In the genomic region with DNA sequence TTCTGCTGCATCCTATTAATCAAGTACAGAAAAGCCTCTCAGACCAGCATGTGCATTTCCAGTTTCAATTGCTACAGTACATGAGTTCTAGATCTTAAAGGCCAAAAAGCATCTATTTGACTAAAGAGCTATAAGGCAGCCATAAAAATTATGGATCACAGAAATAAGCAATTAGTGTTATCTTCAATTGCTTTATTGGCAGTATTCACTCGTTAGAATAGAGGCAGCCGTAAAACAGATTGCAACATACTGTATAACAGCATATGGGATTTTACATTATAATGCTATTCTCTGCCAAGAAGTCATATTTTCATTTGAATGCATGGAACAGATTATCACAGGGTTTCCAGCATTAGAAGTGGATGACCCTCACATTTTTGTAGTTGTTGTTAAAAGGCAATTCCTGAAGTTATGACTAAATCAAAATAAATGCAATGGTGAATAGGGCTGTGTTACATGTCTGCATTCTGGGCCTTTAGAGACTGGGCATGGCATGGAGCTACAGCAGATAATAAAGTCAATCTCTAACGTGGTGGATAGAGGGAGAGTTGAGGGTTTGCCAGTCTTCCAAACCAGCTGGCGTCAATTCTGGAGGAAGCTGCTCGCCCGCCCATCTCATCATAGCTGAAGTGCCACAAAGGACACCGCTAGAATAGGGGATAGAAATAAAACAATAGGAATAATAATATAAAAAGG, we compare ENCODE assay signal across 21 cellular contexts.
DNase-seq lines count a peak whose midpoint lies in the region; ATAC-seq, FAIRE-seq and TF ChIP-seq lines count a peak whose summit lies in the region.
"Had no signal": no experiment of that assay in that cellular context is flagged by ENCODE, and none has a peak within 500 bp of the region (broad histone marks: within the 10 kb centered on the region; RNA-seq: fewer than 3 reads in every experiment).

No MANE protein-coding gene starts in this region.

- H3K4me2 ChIP-seq in HepG2 (ENCODE audit: low read depth, low read length) = no peak overlapping the region
- H3K4me2 ChIP-seq: GM23338 had no signal

- no TSS peak for BruUV-seq in HepG2 (replicated peaks; lab: Mats Ljungman, UMichigan)

- in situ Hi-C loops in HepG2 (cut with HindIII; ENCODE audit: extremely low pct_ligation_motif_present, low pct_unique_long_range_greater_than_20kb) = no loop called here
- in situ Hi-C loops in transverse colon (cut with MboI; ENCODE audit: low pct_ligation_motif_present in 1 of 4, low pct_unique_long_range_greater_than_20kb in 1 of 4, low sequenced_read_pairs in 3 of 4) = no loop called here

- 69% methylated on average over 7 of the region's 7 CpGs for WGBS in HepG2 (ENCODE audit: low lambda C conversion rate)
- WGBS in right lobe of liver (ENCODE audit: insufficient coverage, low coverage, low lambda C conversion rate, missing lambda C conversion rate) = 89% methylated on average over 7 of the region's 7 CpGs
- WGBS in transverse colon (ENCODE audit: low coverage in 1 of 2), 2 donors = 34 to 52% methylated on average over 6 to 7 of the region's 7 CpGs

- TF ChIP-seq RAD21 in HepG2 (CRISPR knock-in tag; IDR thresholded peaks at IDR 0.05) = no peak

- no peak for TF ChIP-seq POLR2A in HepG2 (IDR thresholded peaks at IDR 0.05; ENCODE audit: insufficient read depth in 1 of 2, low read depth in 2 of 2, low read length in 2 of 2)
- no peak for TF ChIP-seq POLR2A in right lobe of liver (IDR thresholded peaks at IDR 0.05)
- TF ChIP-seq POLR2A in transverse colon (IDR thresholded peaks at IDR 0.05) = no peak

- H2AFZ ChIP-seq in HepG2 (ENCODE audit: low read length) = no peak overlapping the region
- H2AFZ ChIP-seq: GM23338 had no signal

- ATAC-seq in HepG2 = no peak
- ATAC-seq in right lobe of liver = no peak
- ATAC-seq in left colon = peak; percentile 95
- ATAC-seq in HG03108 (IDR thresholded peaks at IDR 0.05; ENCODE audit: unreplicated experiment) = no peak
- ATAC-seq: GM23338 had no signal

- H3K27me3 ChIP-seq in HepG2 (ENCODE audit: control insufficient read depth in 1 of 2, insufficient read depth in 2 of 2, low read length in 2 of 2) (no peaks in the 10 kb centered on the region), right lobe of liver (no peaks in the 10 kb centered on the region), transverse colon (no peaks in the 10 kb centered on the region)

- no peak for FAIRE-seq in HepG2 (lab: Jason Lieb, UNC)

- TF ChIP-seq EP300 in HepG2 (IDR thresholded peaks at IDR 0.05; ENCODE audit: low read depth in 2 of 2, low read length in 2 of 2) (no peak), HepG2 (CRISPR knock-in tag; IDR thresholded peaks at IDR 0.05; ENCODE audit: borderline replicate concordance) (no peak), transverse colon (IDR thresholded peaks at IDR 0.05; ENCODE audit: low read depth) (no peak)

- CTCF ChIA-PET in HepG2 (lab: Yijun Ruan, JAX; ENCODE audit: low intra/inter-chr PET ratio, low total read pairs) = no interaction called here

- intact Hi-C loops in HepG2 (cut with micrococcal nuclease; ENCODE audit: unreplicated experiment) = loop anchor here (5.0 kb wide), 1 partner anchor 156 kb away; the partner anchor contains the start of gene VRK2
- intact Hi-C loops in right lobe of liver (cut with DNase I) = no loop called here
- intact Hi-C loops in left colon (cut with DNase I, micrococcal nuclease) = no loop called here
- intact Hi-C loops in transverse colon (cut with DNase I; ENCODE audit: low total_unique reads) = no loop called here

- TF ChIP-seq CTCF in HepG2 (CRISPR knock-in tag; IDR thresholded peaks at IDR 0.05) (no peak), right lobe of liver (IDR thresholded peaks at IDR 0.05) (no peak), transverse colon (IDR thresholded peaks at IDR 0.05) (no peak)

- H3K4me3 ChIP-seq in HepG2 (replicated peaks in 1 of 3; ENCODE audit: insufficient read depth in 1 of 3, low read depth in 2 of 3, low read length in 3 of 3) = no peak overlapping the region
- no peak overlapping the region for H3K4me3 ChIP-seq in right lobe of liver
- no peak overlapping the region for H3K4me3 ChIP-seq in transverse colon
- H3K4me3 ChIP-seq: GM23338 had no signal

- H3K9ac ChIP-seq in HepG2 (ENCODE audit: insufficient read depth, low read depth, low read length) = no peak overlapping the region

- no peaks in the 10 kb centered on the region for H4K20me1 ChIP-seq in HepG2 (ENCODE audit: insufficient read depth, low read length)

- H3K36me3 ChIP-seq in HepG2 (replicated peaks in 1 of 2; ENCODE audit: control insufficient read depth in 1 of 2, insufficient read depth in 2 of 2, low read length in 2 of 2) (no peaks in the 10 kb centered on the region), right lobe of liver (no peaks in the 10 kb centered on the region), transverse colon (no peaks in the 10 kb centered on the region)

- peaks cover 20% of the 10 kb centered on the region for H3K4me1 ChIP-seq in HepG2 (ENCODE audit: insufficient read depth, low read length)
- H3K4me1 ChIP-seq in right lobe of liver = no peaks in the 10 kb centered on the region
- H3K4me1 ChIP-seq in transverse colon = peaks cover 0 to 21% (median 10%) of the 10 kb centered on the region in 4 donors

- H3K9me3 ChIP-seq in HepG2 (ENCODE audit: low read length) = no peaks in the 10 kb centered on the region
- H3K9me3 ChIP-seq in right lobe of liver = no peaks in the 10 kb centered on the region
- no peaks in the 10 kb centered on the region for H3K9me3 ChIP-seq in transverse colon

- POLR2A ChIA-PET in HepG2 (lab: Yijun Ruan, JAX) = no interaction called here

- H3K79me2 ChIP-seq in HepG2 (ENCODE audit: insufficient read depth, low read length) = no peaks in the 10 kb centered on the region

- DNase-seq in HepG2 (ENCODE audit: low spot score) = no peak
- DNase-seq in right lobe of liver = no peak
- DNase-seq in NCI-H446 treated with DMSO at 0.1 percent for 48 hours (lab: John Stamatoyannopoulos, UW) = peak; percentile 81
- peak; percentile 21 to 30 for DNase-seq in left colon
- DNase-seq in transverse colon = peak; percentile 37
- DNase-seq in KG1 (lab: John Stamatoyannopoulos, UW) = no peak
- no peak for DNase-seq in anterior cingulate cortex (lab: John Stamatoyannopoulos, UW)
- DNase-seq: 8988T; Calu3; CD4-positive, CD25-positive, alpha-beta regulatory T cell; DND-41; Karpas-422; MM.1S; NCI-H1105; NCI-H1930; NCI-H2171; NCI-H510A; NCI-H82; SIG-M5 had no signal

- H3K27ac ChIP-seq in HepG2 (ENCODE audit: extremely low read length, insufficient read depth, low read length) (no peak overlapping the region), right lobe of liver (no peak overlapping the region), transverse colon (no peak overlapping the region)

TF ChIP-seq in HepG2, 621 proteins besides CTCF, POLR2A, EP300 and RAD21 (continues in another document):
- TF ChIP-seq, protein P1, sequence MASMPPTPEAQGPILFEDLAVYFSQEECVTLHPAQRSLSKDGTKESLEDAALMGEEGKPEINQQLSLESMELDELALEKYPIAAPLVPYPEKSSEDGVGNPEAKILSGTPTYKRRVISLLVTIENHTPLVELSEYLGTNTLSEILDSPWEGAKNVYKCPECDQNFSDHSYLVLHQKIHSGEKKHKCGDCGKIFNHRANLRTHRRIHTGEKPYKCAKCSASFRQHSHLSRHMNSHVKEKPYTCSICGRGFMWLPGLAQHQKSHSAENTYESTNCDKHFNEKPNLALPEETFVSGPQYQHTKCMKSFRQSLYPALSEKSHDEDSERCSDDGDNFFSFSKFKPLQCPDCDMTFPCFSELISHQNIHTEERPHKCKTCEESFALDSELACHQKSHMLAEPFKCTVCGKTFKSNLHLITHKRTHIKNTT (CRISPR knock-in tag; IDR thresholded peaks at IDR 0.05) = no peak
- no peak for TF ChIP-seq ZNF333 (CRISPR knock-in tag; IDR thresholded peaks at IDR 0.05; ENCODE audit: borderline replicate concordance)
- peak; percentile 25; the same call in 1 of the 2 replicates for TF ChIP-seq CEBPB (IDR thresholded peaks at IDR 0.05; ENCODE audit: borderline replicate concordance, low read depth, low read length)

Comparison
In these comparisons a context has a peak if more than half of its experiments do, and no peak if none do; other contexts are left out.
1. DNase-seq: peak in NCI-H446 treated with DMSO at 0.1 percent for 48 hours (single experiment), left colon (2 of 2) and transverse colon (single experiment); none in HepG2 (single experiment), right lobe of liver (0 of 3), KG1 (single experiment) and anterior cingulate cortex (0 of 58).